ENCODE assay signal across 10 cellular contexts in the genomic region with DNA sequence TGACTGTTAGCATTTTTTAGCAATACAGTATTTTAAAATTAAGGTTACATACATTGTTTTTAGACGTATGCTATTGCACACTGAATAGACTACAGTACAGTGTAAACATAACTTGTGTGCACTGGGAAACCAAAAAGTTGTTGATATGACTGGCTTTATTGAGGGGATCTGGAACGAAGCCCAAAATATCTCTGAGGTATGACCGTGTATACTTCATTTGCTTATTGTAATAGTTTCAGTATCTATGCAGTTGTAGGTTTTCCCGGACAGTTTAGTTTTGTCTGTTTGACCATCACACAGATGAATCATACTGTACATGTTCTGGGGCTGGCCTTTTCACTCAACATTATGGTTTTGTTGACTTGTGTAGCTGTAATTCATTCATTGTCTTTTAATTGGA. TPM values are rescaled to one million over a fixed set of nuclear protein-coding genes. Genes with fewer than 3 reads are reported as not detected.
DNase-seq lines count a peak whose midpoint lies in the region; ATAC-seq, FAIRE-seq and TF ChIP-seq lines count a peak whose summit lies in the region.
"Had no signal": no experiment of that assay in that cellular context is flagged by ENCODE, and none has a peak within 500 bp of the region (broad histone marks: within the 10 kb centered on the region; RNA-seq: fewer than 3 reads in every experiment).

No MANE protein-coding gene starts in this region.

- no peak overlapping the region for H3K4me3 Mint-ChIP-seq in stimulated activated effector memory CD8-positive, alpha-beta T cell treated with anti-CD3 and anti-CD28 coated beads, Interleukin-12 subunit alpha, Interleukin-12 subunit beta, amount 100 ng/mL, for 72 hours
- H3K4me3 Mint-ChIP-seq in WTC11: no peak overlapping the region

- no peaks in the 10 kb centered on the region for H3K9me2 ChIP-seq in SK-N-SH

- CTCF ChIA-PET in SK-N-SH (lab: Yijun Ruan, JAX): interaction anchor here (1.4 kb wide), 1 partner anchor 43 kb away, joined by 8 read pairs; no protein-coding TSS in a partner anchor
- CTCF ChIA-PET in WTC11 (lab: Charles Lee): interaction anchor here (1.0 to 1.7 kb wide), 2 partner anchors 15 to 37 kb away, joined by 3 to 4 read pairs; a partner anchor contains a TSS

- H2AFZ ChIP-seq in SK-N-SH (ENCODE audit: low read depth): no peak overlapping the region

- peaks cover 5% of the 10 kb centered on the region for H3K27me3 Mint-ChIP-seq in WTC11 (ENCODE audit: low read depth)

- no peaks in the 10 kb centered on the region for H3K9me3 ChIP-seq in SK-N-SH

- no peak overlapping the region for H3K4me2 ChIP-seq in SK-N-SH

- 26% methylated on average over 4 of the region's 4 CpGs for WGBS in SK-N-SH (ENCODE audit: low lambda C conversion rate)

- no peaks in the 10 kb centered on the region for H3K36me3 ChIP-seq in SK-N-SH (replicated peaks in 1 of 2; ENCODE audit: control insufficient read depth in 1 of 2, insufficient read depth in 2 of 2, low read length in 1 of 2)

- H3K9me3 Mint-ChIP-seq in stimulated activated effector memory CD8-positive, alpha-beta T cell treated with anti-CD3 and anti-CD28 coated beads, Interleukin-12 subunit alpha, Interleukin-12 subunit beta, amount 100 ng/mL, for 72 hours: no peaks in the 10 kb centered on the region
- no peaks in the 10 kb centered on the region for H3K9me3 Mint-ChIP-seq in WTC11

- ATAC-seq in SK-N-SH treated with all-trans-retinoic acid at 6 μM for 48 hours (peak; percentile 43; the same call in 2 of the 3 replicates), HG02852 (IDR thresholded peaks at IDR 0.05; ENCODE audit: unreplicated experiment) (peak; percentile 83), GM19023 (IDR thresholded peaks at IDR 0.05; ENCODE audit: unreplicated experiment) (no peak), WTC11 (no peak)
- ATAC-seq in stimulated activated effector memory CD8-positive, alpha-beta T cell treated with anti-CD3 and anti-CD28 coated beads, Interleukin-12 subunit alpha, Interleukin-12 subunit beta, amount 100 ng/mL, for 72 hours: peak; percentile 91

- no peak overlapping the region for H3K27ac Mint-ChIP-seq in stimulated activated effector memory CD8-positive, alpha-beta T cell treated with anti-CD3 and anti-CD28 coated beads, Interleukin-12 subunit alpha, Interleukin-12 subunit beta, amount 100 ng/mL, for 72 hours
- no peak overlapping the region for H3K27ac Mint-ChIP-seq in WTC11

- no peak overlapping the region for H3K4me3 ChIP-seq in SK-N-SH (ENCODE audit: low read depth in 2 of 2, low read length in 1 of 2)

- TF ChIP-seq EP300 in SK-N-SH (IDR thresholded peaks at IDR 0.05; ENCODE audit: borderline replicate concordance in 1 of 2, low read depth in 1 of 2, low read length in 1 of 2): no peak

- no peaks in the 10 kb centered on the region for H4K20me1 ChIP-seq in SK-N-SH (ENCODE audit: insufficient read depth)

- H3F3A ChIP-seq in SK-N-SH (replicated peaks; ENCODE audit: insufficient read depth): peaks cover 25% of the 10 kb centered on the region

- POLR2A ChIA-PET in SK-N-SH (lab: Yijun Ruan, JAX) (no interaction called here), WTC11 (lab: Charles Lee) (no interaction called here)

- H3K4me1 Mint-ChIP-seq in stimulated activated effector memory CD8-positive, alpha-beta T cell treated with anti-CD3 and anti-CD28 coated beads, Interleukin-12 subunit alpha, Interleukin-12 subunit beta, amount 100 ng/mL, for 72 hours: peaks cover 13% of the 10 kb centered on the region
- H3K4me1 Mint-ChIP-seq in WTC11: peaks cover 7% of the 10 kb centered on the region

- H3K4me1 ChIP-seq in SK-N-SH (ENCODE audit: control insufficient read depth in 1 of 2, insufficient read depth in 2 of 2, low read depth in 1 of 2, low read length in 1 of 2): 0 out of 4 replicates have a peak, but pooled peaks cover 0 to 4% of the 10 kb centered on the region in 2 experiments

- no peak for TF ChIP-seq RAD21 in SK-N-SH (IDR thresholded peaks at IDR 0.05; ENCODE audit: low read length)

- no peaks in the 10 kb centered on the region for H3K36me3 Mint-ChIP-seq in stimulated activated effector memory CD8-positive, alpha-beta T cell treated with anti-CD3 and anti-CD28 coated beads, Interleukin-12 subunit alpha, Interleukin-12 subunit beta, amount 100 ng/mL, for 72 hours
- no peaks in the 10 kb centered on the region for H3K36me3 Mint-ChIP-seq in WTC11

- no peaks in the 10 kb centered on the region for H3K79me2 ChIP-seq in SK-N-SH (ENCODE audit: insufficient read depth)

- no peak for FAIRE-seq in RCC 7860 (lab: Jason Lieb, UNC)
- FAIRE-seq: A204.1 had no signal

- H3K27ac ChIP-seq in SK-N-SH (ENCODE audit: low read depth in 2 of 2, low read length in 1 of 2): peak overlapping the region in 1 of 2 experiments; percentile 2; a peak in 2 of 4 replicates

- H3K27me3 ChIP-seq in SK-N-SH (ENCODE audit: insufficient read depth): no peaks in the 10 kb centered on the region

- no peak for DNase-seq in SK-N-SH
- peak; percentile 54 for DNase-seq in RCC 7860 (ENCODE audit: low spot score)
- no peak for DNase-seq in stimulated activated effector memory CD8-positive, alpha-beta T cell treated with anti-CD3 and anti-CD28 coated beads, Interleukin-12 subunit alpha, Interleukin-12 subunit beta, amount 100 ng/mL, for 72 hours (ENCODE audit: low spot score in 2 of 2)
- DNase-seq in activated CD8-positive, alpha-beta memory T cell treated with anti-CD3 and anti-CD28 coated beads, Interleukin-2, amount 50 U/mL, for 48 hours: no peak
- no peak for DNase-seq in WTC11 (ENCODE audit: low spot score)
- DNase-seq: amygdala had no signal

- TF ChIP-seq CTCF in SK-N-SH (IDR thresholded peaks at IDR 0.05) (no peak), WTC11 (IDR thresholded peaks at IDR 0.05) (no peak)

- no peak overlapping the region for H3K9ac ChIP-seq in SK-N-SH

TF ChIP-seq in SK-N-SH treated with all-trans-retinoic acid at 6 μM for 48 hours, 23 proteins besides CTCF, POLR2A, EP300 and RAD21 (continues in another document):
- TF ChIP-seq TCF4 (CRISPR knock-in tag; IDR thresholded peaks at IDR 0.05; ENCODE audit: borderline replicate concordance): no peak
- TF ChIP-seq TOX (CRISPR knock-in tag; IDR thresholded peaks at IDR 0.05; ENCODE audit: borderline replicate concordance): no peak
- TF ChIP-seq ESRRG (CRISPR knock-in tag; IDR thresholded peaks at IDR 0.05): no peak
- no peak for TF ChIP-seq ZNF8 (CRISPR knock-in tag; IDR thresholded peaks at IDR 0.05)
- TF ChIP-seq ZC3H10 (CRISPR knock-in tag; IDR thresholded peaks at IDR 0.05): no peak
- TF ChIP-seq RARB (CRISPR knock-in tag; IDR thresholded peaks at IDR 0.05): no peak
- TF ChIP-seq ZNF565 (CRISPR knock-in tag; conservative IDR thresholded peaks at IDR 0.05; ENCODE audit: low read depth): no peak

TF ChIP-seq in SK-N-SH, 30 proteins besides CTCF, POLR2A, EP300 and RAD21 (continues in another document):
- no peak for TF ChIP-seq MXI1 (IDR thresholded peaks at IDR 0.05; ENCODE audit: low read depth, low read length)
- no peak for TF ChIP-seq TCF12 (IDR thresholded peaks at IDR 0.05)
- no peak for TF ChIP-seq NFIC (IDR thresholded peaks at IDR 0.05; ENCODE audit: borderline replicate concordance)

TF ChIP-seq in WTC11, 78 proteins besides CTCF, POLR2A, EP300 and RAD21:
- TF ChIP-seq NFYB (CRISPR knock-in tag; conservative IDR thresholded peaks at IDR 0.05; ENCODE audit: low read depth): no peak
- no peak for TF ChIP-seq FOXP1 (CRISPR knock-in tag; IDR thresholded peaks at IDR 0.05; ENCODE audit: borderline replicate concordance)
- no peak for TF ChIP-seq ZNF416 (CRISPR knock-in tag; IDR thresholded peaks at IDR 0.05)
- TF ChIP-seq GRHL2 (CRISPR knock-in tag; IDR thresholded peaks at IDR 0.05; ENCODE audit: insufficient replicate concordance, severe bottlenecking): no peak
- TF ChIP-seq MXD4 (CRISPR knock-in tag; IDR thresholded peaks at IDR 0.05; ENCODE audit: borderline replicate concordance): no peak
- TF ChIP-seq, protein P1, sequence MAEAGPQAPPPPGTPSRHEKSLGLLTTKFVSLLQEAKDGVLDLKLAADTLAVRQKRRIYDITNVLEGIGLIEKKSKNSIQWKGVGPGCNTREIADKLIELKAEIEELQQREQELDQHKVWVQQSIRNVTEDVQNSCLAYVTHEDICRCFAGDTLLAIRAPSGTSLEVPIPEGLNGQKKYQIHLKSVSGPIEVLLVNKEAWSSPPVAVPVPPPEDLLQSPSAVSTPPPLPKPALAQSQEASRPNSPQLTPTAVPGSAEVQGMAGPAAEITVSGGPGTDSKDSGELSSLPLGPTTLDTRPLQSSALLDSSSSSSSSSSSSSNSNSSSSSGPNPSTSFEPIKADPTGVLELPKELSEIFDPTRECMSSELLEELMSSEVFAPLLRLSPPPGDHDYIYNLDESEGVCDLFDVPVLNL (CRISPR knock-in tag; IDR thresholded peaks at IDR 0.05; ENCODE audit: borderline replicate concordance, low read depth): no peak
- TF ChIP-seq ZNF263 (CRISPR knock-in tag; IDR thresholded peaks at IDR 0.05; ENCODE audit: low read depth): no peak

RNA-seq across cellular contexts. Expression of a gene that starts 6.9 kb away (rescaled TPM):
- 8.3 and 8.4 TPM in 2 replicates for polyA plus RNA-seq in SK-N-SH (2012; rRNA removed)
- polyA plus RNA-seq in SK-N-SH (2012; cell fraction: cytosol; rRNA removed): 4.5 and 8.4 TPM in 2 replicates
- 4.9 and 7.0 TPM in 2 replicates for polyA plus RNA-seq in SK-N-SH (2012; cell fraction: nucleus; rRNA removed)
- total RNA-seq in WTC11 (2021): 24.0 to 46.2 TPM (median 44.1 TPM) in 3 replicates

RNA-seq across cellular contexts. Expression of a gene that starts 11.3 kb away (rescaled TPM):
- 50.1 and 72.0 TPM in 2 replicates for polyA plus RNA-seq in SK-N-SH (2012; rRNA removed)
- 25.3 and 39.7 TPM in 2 replicates for polyA plus RNA-seq in SK-N-SH (2012; cell fraction: cytosol; rRNA removed)
- polyA plus RNA-seq in SK-N-SH (2012; cell fraction: nucleus; rRNA removed): 209 and 212 TPM in 2 replicates
- 137 to 169 TPM (median 168 TPM) in 3 replicates for total RNA-seq in WTC11 (2021)

RNA-seq across cellular contexts. Expression of a gene that starts 18.7 kb away (rescaled TPM):
- polyA plus RNA-seq in SK-N-SH (2012; rRNA removed): 0.15 and 0.43 TPM in 2 replicates
- 0.14 and 0.25 TPM in 2 replicates for polyA plus RNA-seq in SK-N-SH (2012; cell fraction: cytosol; rRNA removed)
- 0.39 and 0.42 TPM in 2 replicates for polyA plus RNA-seq in SK-N-SH (2012; cell fraction: nucleus; rRNA removed)
- 1.3 TPM in 3 replicates for total RNA-seq in WTC11 (2021)

RNA-seq across cellular contexts. Expression of a gene that starts 30.0 kb away (rescaled TPM):
- 0.26 and 0.49 TPM in 2 replicates for polyA plus RNA-seq in SK-N-SH (2012; rRNA removed)
- polyA plus RNA-seq in SK-N-SH (2012; cell fraction: cytosol; rRNA removed): 0.18 and 0.26 TPM in 2 replicates
- polyA plus RNA-seq in SK-N-SH (2012; cell fraction: nucleus; rRNA removed): 0.40 and 0.66 TPM in 2 replicates
- 3.1 to 3.5 TPM (median 3.5 TPM) in 3 replicates for total RNA-seq in WTC11 (2021)

RNA-seq across cellular contexts. Expression of a gene that starts 37.1 kb away (rescaled TPM):
- 42.1 and 64.4 TPM in 2 replicates for polyA plus RNA-seq in SK-N-SH (2012; rRNA removed)
- 37.7 and 44.3 TPM in 2 replicates for polyA plus RNA-seq in SK-N-SH (2012; cell fraction: cytosol; rRNA removed)
- 74.0 and 102 TPM in 2 replicates for polyA plus RNA-seq in SK-N-SH (2012; cell fraction: nucleus; rRNA removed)
- total RNA-seq in WTC11 (2021): 1.4 to 2.7 TPM (median 1.4 TPM) in 3 replicates

Comparison
In these comparisons a context has a peak if more than half of its experiments do, and no peak if none do; other contexts are left out.
1. ATAC-seq: peak in SK-N-SH treated with all-trans-retinoic acid at 6 μM for 48 hours (single experiment), HG02852 (single experiment) and stimulated activated effector memory CD8-positive, alpha-beta T cell treated with anti-CD3 and anti-CD28 coated beads, Interleukin-12 subunit alpha, Interleukin-12 subunit beta, amount 100 ng/mL, for 72 hours (single experiment); none in GM19023 (single experiment) and WTC11 (single experiment).